ENCODE assay signal across 8 cellular contexts in the genomic region with DNA sequence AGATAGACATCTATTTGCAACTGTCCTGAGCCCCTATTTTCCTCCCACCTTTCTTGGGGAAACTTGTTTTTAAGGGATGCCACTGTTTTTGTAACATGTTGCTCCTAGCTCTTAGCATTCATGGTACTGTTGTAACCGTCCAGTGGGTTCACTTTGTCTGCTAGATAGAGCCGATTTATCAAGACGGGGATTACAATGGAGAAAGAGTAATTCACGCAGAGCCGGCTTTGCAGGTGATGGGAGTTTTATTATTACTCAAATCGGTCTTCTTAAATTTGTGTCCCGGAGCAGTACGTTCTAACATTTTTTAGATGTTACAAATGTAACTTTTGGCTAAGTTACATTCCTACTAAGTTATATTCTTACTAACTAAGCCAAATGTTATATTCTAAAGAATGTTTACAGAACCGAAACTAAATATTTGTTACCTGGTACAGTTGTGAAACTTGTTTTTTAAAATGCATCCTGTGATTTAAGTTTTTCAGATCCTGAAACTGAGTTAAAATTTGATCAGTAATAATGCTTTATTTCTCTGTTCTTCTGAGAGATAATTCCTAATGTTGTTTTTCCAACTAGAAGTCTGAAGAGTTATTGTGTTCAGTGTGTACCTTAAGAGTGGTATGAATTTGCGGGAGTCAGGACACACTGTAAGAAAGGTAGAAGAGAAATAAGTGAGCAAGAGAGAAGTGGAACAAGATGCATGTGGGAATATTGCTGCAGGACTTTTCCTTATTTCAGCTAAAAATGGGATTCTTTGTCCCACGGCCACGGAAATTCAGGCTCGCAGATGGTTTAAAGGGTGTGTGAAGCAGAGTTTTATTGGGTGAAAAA. TPM values are rescaled to one million over a fixed set of nuclear protein-coding genes. Genes with fewer than 3 reads are reported as not detected.
DNase-seq lines count a peak whose midpoint lies in the region; ATAC-seq and TF ChIP-seq lines count a peak whose summit lies in the region.

No MANE protein-coding gene starts in this region.

- H3K9me3 ChIP-seq in T-helper 17 cell (ENCODE audit: control insufficient read depth, low read length, poor library complexity, severe bottlenecking), result no peaks in the 10 kb centered on the region

- H3K36me3 Mint-ChIP-seq in T-helper 17 cell (ENCODE audit: low read depth), result peaks cover 13% of the 10 kb centered on the region

- no peaks in the 10 kb centered on the region for H3K27me3 Mint-ChIP-seq in T-helper 17 cell

- peak; percentile 37 for DNase-seq in NCI-H82 (lab: John Stamatoyannopoulos, UW)
- DNase-seq in NCI-H82 treated with DMSO at 0.1 percent for 48 hours (lab: John Stamatoyannopoulos, UW; ENCODE audit: unreplicated experiment), result no peak
- no peak for DNase-seq in T-helper 17 cell
- peak in 1 of 2 donors; percentile 14 for DNase-seq in foreskin fibroblast
- DNase-seq in retinal pigment epithelial cell (ENCODE audit: low read depth), result no peak
- no peak for DNase-seq in retina

- no peak for ATAC-seq in T-helper 17 cell
- no peak for ATAC-seq in HG03439 (IDR thresholded peaks at IDR 0.05; ENCODE audit: unreplicated experiment)
- ATAC-seq in GM21390 (IDR thresholded peaks at IDR 0.05; ENCODE audit: unreplicated experiment), result no peak

- peak overlapping the region; percentile 100 for H3K4me3 Mint-ChIP-seq in T-helper 17 cell

- peak overlapping the region; percentile 74 to 78 for H3K4me3 ChIP-seq in foreskin fibroblast (ENCODE audit: low read depth in 1 of 2, low read length in 2 of 2)
- peak overlapping the region; percentile 81 for H3K4me3 ChIP-seq in retinal pigment epithelial cell (ENCODE audit: low read length)

- peaks cover 41% of the 10 kb centered on the region for H3K4me1 Mint-ChIP-seq in T-helper 17 cell

- TF ChIP-seq CTCF in foreskin fibroblast (IDR thresholded peaks at IDR 0.05; ENCODE audit: low read depth, low read length), result no peak
- no peak for TF ChIP-seq CTCF in retinal pigment epithelial cell (conservative IDR thresholded peaks at IDR 0.05; ENCODE audit: low read depth, low read length)

- H3K27ac Mint-ChIP-seq in T-helper 17 cell, result peak overlapping the region; percentile 100

RNA-seq across cellular contexts. Expression of a gene that starts 20.6 kb away (rescaled TPM):
- total RNA-seq in T-helper 17 cell, result 100 to 1,000 TPM; 151 to 173 TPM

RNA-seq across cellular contexts. Expression of a gene that starts 41.2 kb away (rescaled TPM):
- 100 to 1,000 TPM; 182 to 229 TPM for total RNA-seq in T-helper 17 cell
